1 cellular context compared by ENCODE assay signal in the genomic region with DNA sequence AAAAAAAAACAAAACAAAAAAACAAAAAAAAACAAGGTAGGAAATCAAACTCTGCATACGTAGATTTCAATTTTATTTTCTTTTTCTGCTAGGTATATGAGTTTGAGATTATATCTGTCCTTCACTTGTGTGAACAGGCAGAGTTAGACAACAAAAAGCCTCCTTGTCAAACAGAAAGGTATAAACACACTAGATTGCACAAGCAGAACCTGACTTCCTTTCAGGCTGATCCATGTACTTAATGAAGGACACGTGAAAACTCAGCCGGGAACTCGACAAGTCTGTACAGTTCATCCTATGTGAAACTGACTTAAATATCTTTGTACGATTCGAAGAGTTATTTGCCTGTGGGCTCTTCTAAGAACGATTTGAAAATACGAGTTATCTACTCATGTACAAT.
TF ChIP-seq lines count a peak whose summit lies in the region.

No MANE protein-coding gene starts in this region.

TF ChIP-seq in HepG2, 621 proteins besides CTCF, POLR2A, EP300 and RAD21 (continued from another document):
- TF ChIP-seq, protein P1, sequence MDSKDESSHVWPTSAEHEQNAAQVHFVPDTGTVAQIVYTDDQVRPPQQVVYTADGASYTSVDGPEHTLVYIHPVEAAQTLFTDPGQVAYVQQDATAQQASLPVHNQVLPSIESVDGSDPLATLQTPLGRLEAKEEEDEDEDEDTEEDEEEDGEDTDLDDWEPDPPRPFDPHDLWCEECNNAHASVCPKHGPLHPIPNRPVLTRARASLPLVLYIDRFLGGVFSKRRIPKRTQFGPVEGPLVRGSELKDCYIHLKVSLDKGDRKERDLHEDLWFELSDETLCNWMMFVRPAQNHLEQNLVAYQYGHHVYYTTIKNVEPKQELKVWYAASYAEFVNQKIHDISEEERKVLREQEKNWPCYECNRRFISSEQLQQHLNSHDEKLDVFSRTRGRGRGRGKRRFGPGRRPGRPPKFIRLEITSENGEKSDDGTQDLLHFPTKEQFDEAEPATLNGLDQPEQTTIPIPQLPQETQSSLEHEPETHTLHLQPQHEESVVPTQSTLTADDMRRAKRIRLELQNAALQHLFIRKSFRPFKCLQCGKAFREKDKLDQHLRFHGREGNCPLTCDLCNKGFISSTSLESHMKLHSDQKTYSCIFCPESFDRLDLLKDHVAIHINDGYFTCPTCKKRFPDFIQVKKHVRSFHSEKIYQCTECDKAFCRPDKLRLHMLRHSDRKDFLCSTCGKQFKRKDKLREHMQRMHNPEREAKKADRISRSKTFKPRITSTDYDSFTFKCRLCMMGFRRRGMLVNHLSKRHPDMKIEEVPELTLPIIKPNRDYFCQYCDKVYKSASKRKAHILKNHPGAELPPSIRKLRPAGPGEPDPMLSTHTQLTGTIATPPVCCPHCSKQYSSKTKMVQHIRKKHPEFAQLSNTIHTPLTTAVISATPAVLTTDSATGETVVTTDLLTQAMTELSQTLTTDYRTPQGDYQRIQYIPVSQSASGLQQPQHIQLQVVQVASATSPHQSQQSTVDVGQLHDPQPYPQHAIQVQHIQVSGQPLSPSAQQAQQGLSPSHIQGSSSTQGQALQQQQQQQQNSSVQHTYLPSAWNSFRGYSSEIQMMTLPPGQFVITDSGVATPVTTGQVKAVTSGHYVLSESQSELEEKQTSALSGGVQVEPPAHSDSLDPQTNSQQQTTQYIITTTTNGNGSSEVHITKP (CRISPR knock-in tag; IDR thresholded peaks at IDR 0.05; ENCODE audit: low read depth) = peak; percentile 42; the same call in 1 of the 2 replicates
- TF ChIP-seq ZNF510 (CRISPR knock-in tag; IDR thresholded peaks at IDR 0.05; ENCODE audit: low read depth) = no peak
- 0 out of 2 replicates have a peak, but pooled peaks have one; percentile 15 for TF ChIP-seq SMC3 (IDR thresholded peaks at IDR 0.05; ENCODE audit: low read length)
- no peak for TF ChIP-seq NRL (CRISPR knock-in tag; IDR thresholded peaks at IDR 0.05; ENCODE audit: borderline replicate concordance)
- TF ChIP-seq, protein P2, sequence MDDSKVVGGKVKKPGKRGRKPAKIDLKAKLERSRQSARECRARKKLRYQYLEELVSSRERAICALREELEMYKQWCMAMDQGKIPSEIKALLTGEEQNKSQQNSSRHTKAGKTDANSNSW (CRISPR knock-in tag; IDR thresholded peaks at IDR 0.05; ENCODE audit: borderline replicate concordance) = no peak
- TF ChIP-seq KMT2A (CRISPR knock-in tag; IDR thresholded peaks at IDR 0.05) = no peak
- TF ChIP-seq ZNF460 (CRISPR knock-in tag; IDR thresholded peaks at IDR 0.05; ENCODE audit: borderline replicate concordance) = no peak
- no peak for TF ChIP-seq ZNF256 (CRISPR knock-in tag; conservative IDR thresholded peaks at IDR 0.05)
- TF ChIP-seq ZZZ3 (CRISPR knock-in tag; IDR thresholded peaks at IDR 0.05; ENCODE audit: borderline replicate concordance) = no peak
- TF ChIP-seq, protein P3, sequence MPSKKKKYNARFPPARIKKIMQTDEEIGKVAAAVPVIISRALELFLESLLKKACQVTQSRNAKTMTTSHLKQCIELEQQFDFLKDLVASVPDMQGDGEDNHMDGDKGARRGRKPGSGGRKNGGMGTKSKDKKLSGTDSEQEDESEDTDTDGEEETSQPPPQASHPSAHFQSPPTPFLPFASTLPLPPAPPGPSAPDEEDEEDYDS (CRISPR knock-in tag; IDR thresholded peaks at IDR 0.05) = 0 out of 2 replicates have a peak, but pooled peaks have one; percentile 13
- TF ChIP-seq REXO4 (CRISPR knock-in tag; IDR thresholded peaks at IDR 0.05; ENCODE audit: borderline replicate concordance) = no peak
- TF ChIP-seq KDM5A (IDR thresholded peaks at IDR 0.05; ENCODE audit: borderline replicate concordance, low read length) = no peak
- TF ChIP-seq, protein P4, sequence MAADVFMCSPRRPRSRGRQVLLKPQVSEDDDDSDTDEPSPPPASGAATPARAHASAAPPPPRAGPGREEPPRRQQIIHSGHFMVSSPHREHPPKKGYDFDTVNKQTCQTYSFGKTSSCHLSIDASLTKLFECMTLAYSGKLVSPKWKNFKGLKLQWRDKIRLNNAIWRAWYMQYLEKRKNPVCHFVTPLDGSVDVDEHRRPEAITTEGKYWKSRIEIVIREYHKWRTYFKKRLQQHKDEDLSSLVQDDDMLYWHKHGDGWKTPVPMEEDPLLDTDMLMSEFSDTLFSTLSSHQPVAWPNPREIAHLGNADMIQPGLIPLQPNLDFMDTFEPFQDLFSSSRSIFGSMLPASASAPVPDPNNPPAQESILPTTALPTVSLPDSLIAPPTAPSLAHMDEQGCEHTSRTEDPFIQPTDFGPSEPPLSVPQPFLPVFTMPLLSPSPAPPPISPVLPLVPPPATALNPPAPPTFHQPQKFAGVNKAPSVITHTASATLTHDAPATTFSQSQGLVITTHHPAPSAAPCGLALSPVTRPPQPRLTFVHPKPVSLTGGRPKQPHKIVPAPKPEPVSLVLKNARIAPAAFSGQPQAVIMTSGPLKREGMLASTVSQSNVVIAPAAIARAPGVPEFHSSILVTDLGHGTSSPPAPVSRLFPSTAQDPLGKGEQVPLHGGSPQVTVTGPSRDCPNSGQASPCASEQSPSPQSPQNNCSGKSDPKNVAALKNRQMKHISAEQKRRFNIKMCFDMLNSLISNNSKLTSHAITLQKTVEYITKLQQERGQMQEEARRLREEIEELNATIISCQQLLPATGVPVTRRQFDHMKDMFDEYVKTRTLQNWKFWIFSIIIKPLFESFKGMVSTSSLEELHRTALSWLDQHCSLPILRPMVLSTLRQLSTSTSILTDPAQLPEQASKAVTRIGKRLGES (CRISPR knock-in tag; IDR thresholded peaks at IDR 0.05; ENCODE audit: borderline replicate concordance) = 0 out of 2 replicates have a peak, but pooled peaks have one; percentile 45
- TF ChIP-seq POGZ (CRISPR knock-in tag; IDR thresholded peaks at IDR 0.05) = peak; percentile 76
- TF ChIP-seq GLI4 (CRISPR knock-in tag; IDR thresholded peaks at IDR 0.05; ENCODE audit: borderline replicate concordance) = no peak
- TF ChIP-seq POLR2G (IDR thresholded peaks at IDR 0.05; ENCODE audit: low read depth, low read length) = no peak
- TF ChIP-seq, protein P5, sequence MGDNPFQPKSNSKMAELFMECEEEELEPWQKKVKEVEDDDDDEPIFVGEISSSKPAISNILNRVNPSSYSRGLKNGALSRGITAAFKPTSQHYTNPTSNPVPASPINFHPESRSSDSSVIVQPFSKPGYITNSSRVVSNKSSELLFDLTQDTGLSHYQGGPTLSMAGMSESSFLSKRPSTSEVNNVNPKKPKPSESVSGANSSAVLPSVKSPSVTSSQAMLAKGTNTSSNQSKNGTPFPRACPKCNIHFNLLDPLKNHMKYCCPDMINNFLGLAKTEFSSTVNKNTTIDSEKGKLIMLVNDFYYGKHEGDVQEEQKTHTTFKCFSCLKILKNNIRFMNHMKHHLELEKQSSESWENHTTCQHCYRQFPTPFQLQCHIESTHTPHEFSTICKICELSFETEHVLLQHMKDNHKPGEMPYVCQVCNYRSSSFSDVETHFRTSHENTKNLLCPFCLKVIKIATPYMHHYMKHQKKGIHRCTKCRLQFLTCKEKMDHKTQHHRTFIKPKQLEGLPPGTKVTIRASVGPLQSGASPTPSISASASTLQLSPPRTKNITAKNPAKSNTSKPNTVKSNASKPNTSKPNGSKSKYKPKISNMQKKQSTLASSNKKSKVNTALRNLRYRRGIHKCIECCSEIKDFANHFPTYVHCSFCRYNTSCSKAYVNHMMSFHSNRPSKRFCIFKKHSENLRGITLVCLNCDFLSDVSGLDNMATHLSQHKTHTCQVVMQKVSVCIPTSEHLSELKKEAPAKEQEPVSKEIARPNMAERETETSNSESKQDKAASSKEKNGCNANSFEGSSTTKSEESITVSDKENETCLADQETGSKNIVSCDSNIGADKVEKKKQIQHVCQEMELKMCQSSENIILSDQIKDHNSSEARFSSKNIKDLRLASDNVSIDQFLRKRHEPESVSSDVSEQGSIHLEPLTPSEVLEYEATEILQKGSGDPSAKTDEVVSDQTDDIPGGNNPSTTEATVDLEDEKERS (CRISPR knock-in tag; IDR thresholded peaks at IDR 0.05) = 0 out of 2 replicates have a peak, but pooled peaks have one; percentile 55
- TF ChIP-seq, protein P6, sequence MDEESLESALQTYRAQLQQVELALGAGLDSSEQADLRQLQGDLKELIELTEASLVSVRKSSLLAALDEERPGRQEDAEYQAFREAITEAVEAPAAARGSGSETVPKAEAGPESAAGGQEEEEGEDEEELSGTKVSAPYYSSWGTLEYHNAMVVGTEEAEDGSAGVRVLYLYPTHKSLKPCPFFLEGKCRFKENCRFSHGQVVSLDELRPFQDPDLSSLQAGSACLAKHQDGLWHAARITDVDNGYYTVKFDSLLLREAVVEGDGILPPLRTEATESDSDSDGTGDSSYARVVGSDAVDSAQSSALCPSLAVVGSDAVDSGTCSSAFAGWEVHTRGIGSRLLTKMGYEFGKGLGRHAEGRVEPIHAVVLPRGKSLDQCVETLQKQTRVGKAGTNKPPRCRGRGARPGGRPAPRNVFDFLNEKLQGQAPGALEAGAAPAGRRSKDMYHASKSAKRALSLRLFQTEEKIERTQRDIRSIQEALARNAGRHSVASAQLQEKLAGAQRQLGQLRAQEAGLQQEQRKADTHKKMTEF (CRISPR knock-in tag; IDR thresholded peaks at IDR 0.05) = peak; percentile 67
- TF ChIP-seq PHF8 (CRISPR knock-in tag; IDR thresholded peaks at IDR 0.05) = no peak
- no peak; the same call in 1 of the 2 replicates for TF ChIP-seq NCOR1 (IDR thresholded peaks at IDR 0.05; ENCODE audit: borderline replicate concordance, low read length)
- TF ChIP-seq, protein P7, sequence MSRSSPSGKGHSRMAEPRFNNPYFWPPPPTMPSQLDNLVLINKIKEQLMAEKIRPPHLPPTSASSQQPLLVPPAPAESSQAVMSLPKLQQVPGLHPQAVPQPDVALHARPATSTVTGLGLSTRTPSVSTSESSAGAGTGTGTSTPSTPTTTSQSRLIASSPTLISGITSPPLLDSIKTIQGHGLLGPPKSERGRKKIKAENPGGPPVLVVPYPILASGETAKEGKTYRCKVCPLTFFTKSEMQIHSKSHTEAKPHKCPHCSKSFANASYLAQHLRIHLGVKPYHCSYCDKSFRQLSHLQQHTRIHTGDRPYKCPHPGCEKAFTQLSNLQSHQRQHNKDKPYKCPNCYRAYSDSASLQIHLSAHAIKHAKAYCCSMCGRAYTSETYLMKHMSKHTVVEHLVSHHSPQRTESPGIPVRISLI (CRISPR knock-in tag; IDR thresholded peaks at IDR 0.05; ENCODE audit: borderline replicate concordance) = no peak
- TF ChIP-seq, protein P8, sequence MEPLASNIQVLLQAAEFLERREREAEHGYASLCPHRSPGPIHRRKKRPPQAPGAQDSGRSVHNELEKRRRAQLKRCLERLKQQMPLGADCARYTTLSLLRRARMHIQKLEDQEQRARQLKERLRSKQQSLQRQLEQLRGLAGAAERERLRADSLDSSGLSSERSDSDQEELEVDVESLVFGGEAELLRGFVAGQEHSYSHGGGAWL (CRISPR knock-in tag; IDR thresholded peaks at IDR 0.05) = no peak
- TF ChIP-seq, protein P9, sequence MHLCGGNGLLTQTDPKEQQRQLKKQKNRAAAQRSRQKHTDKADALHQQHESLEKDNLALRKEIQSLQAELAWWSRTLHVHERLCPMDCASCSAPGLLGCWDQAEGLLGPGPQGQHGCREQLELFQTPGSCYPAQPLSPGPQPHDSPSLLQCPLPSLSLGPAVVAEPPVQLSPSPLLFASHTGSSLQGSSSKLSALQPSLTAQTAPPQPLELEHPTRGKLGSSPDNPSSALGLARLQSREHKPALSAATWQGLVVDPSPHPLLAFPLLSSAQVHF (CRISPR knock-in tag; IDR thresholded peaks at IDR 0.05) = no peak
- no peak for TF ChIP-seq ZMYM2 (CRISPR knock-in tag; IDR thresholded peaks at IDR 0.05)
- TF ChIP-seq ESRRA (CRISPR knock-in tag; IDR thresholded peaks at IDR 0.05; ENCODE audit: low read depth) = no peak
- TF ChIP-seq TOPORS (CRISPR knock-in tag; IDR thresholded peaks at IDR 0.05) = no peak
- 0 out of 2 replicates have a peak, but pooled peaks have one; percentile 55 for TF ChIP-seq SIX1 (CRISPR knock-in tag; IDR thresholded peaks at IDR 0.05; ENCODE audit: borderline replicate concordance)
- no peak for TF ChIP-seq RBFOX2 (IDR thresholded peaks at IDR 0.05; ENCODE audit: low read depth, low read length)
- TF ChIP-seq ZNF557 (CRISPR knock-in tag; IDR thresholded peaks at IDR 0.05) = no peak
- TF ChIP-seq, protein P10, sequence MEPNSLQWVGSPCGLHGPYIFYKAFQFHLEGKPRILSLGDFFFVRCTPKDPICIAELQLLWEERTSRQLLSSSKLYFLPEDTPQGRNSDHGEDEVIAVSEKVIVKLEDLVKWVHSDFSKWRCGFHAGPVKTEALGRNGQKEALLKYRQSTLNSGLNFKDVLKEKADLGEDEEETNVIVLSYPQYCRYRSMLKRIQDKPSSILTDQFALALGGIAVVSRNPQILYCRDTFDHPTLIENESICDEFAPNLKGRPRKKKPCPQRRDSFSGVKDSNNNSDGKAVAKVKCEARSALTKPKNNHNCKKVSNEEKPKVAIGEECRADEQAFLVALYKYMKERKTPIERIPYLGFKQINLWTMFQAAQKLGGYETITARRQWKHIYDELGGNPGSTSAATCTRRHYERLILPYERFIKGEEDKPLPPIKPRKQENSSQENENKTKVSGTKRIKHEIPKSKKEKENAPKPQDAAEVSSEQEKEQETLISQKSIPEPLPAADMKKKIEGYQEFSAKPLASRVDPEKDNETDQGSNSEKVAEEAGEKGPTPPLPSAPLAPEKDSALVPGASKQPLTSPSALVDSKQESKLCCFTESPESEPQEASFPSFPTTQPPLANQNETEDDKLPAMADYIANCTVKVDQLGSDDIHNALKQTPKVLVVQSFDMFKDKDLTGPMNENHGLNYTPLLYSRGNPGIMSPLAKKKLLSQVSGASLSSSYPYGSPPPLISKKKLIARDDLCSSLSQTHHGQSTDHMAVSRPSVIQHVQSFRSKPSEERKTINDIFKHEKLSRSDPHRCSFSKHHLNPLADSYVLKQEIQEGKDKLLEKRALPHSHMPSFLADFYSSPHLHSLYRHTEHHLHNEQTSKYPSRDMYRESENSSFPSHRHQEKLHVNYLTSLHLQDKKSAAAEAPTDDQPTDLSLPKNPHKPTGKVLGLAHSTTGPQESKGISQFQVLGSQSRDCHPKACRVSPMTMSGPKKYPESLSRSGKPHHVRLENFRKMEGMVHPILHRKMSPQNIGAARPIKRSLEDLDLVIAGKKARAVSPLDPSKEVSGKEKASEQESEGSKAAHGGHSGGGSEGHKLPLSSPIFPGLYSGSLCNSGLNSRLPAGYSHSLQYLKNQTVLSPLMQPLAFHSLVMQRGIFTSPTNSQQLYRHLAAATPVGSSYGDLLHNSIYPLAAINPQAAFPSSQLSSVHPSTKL (CRISPR knock-in tag; IDR thresholded peaks at IDR 0.05) = peak; percentile 99
- TF ChIP-seq DPF2 (CRISPR knock-in tag; IDR thresholded peaks at IDR 0.05; ENCODE audit: borderline replicate concordance, low read depth) = peak; percentile 70; the same call in 1 of the 2 replicates
- no peak for TF ChIP-seq ZBTB7A (CRISPR knock-in tag; IDR thresholded peaks at IDR 0.05)
- TF ChIP-seq ZNF136 (CRISPR knock-in tag; IDR thresholded peaks at IDR 0.05; ENCODE audit: low read depth) = no peak
- peak; percentile 91 for TF ChIP-seq HDAC2 (CRISPR knock-in tag; IDR thresholded peaks at IDR 0.05)
- TF ChIP-seq ZNF552 (CRISPR knock-in tag; IDR thresholded peaks at IDR 0.05; ENCODE audit: borderline replicate concordance) = no peak
- no peak for TF ChIP-seq ZBTB21 (CRISPR knock-in tag; IDR thresholded peaks at IDR 0.05)
- no peak for TF ChIP-seq ZNF773 (CRISPR knock-in tag; IDR thresholded peaks at IDR 0.05; ENCODE audit: borderline replicate concordance)
- no peak for TF ChIP-seq ZNF709 (CRISPR knock-in tag; IDR thresholded peaks at IDR 0.05)
- peak; percentile 96 for TF ChIP-seq ZBTB20 (CRISPR knock-in tag; IDR thresholded peaks at IDR 0.05; ENCODE audit: borderline replicate concordance, low read depth)
- no peak for TF ChIP-seq MED13 (CRISPR knock-in tag; IDR thresholded peaks at IDR 0.05)
- TF ChIP-seq, protein P11, sequence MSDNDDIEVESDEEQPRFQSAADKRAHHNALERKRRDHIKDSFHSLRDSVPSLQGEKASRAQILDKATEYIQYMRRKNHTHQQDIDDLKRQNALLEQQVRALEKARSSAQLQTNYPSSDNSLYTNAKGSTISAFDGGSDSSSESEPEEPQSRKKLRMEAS (IDR thresholded peaks at IDR 0.05) = peak; percentile 71
